22 cellular contexts compared by ENCODE assay signal in genomic region chrX:11543249-11543648, GRCh38.
DNase-seq lines count a peak whose midpoint lies in the region; ATAC-seq, FAIRE-seq and TF ChIP-seq lines count a peak whose summit lies in the region.
"Had no signal": no experiment of that assay in that cellular context is flagged by ENCODE, and none has a peak within 500 bp of the region (broad histone marks: within the 10 kb centered on the region; RNA-seq: fewer than 3 reads in every experiment).

No MANE protein-coding gene starts in this region.

- TF ChIP-seq EP300 in SK-N-SH (IDR thresholded peaks at IDR 0.05; ENCODE audit: borderline replicate concordance in 1 of 2, low read depth in 1 of 2, low read length in 1 of 2) (no peak), K562 (IDR thresholded peaks at IDR 0.05; ENCODE audit: low read length) (no peak)

- H3K27ac ChIP-seq in SK-N-SH (ENCODE audit: low read depth in 2 of 2, low read length in 1 of 2) (no peak overlapping the region), K562 (ENCODE audit: extremely low read depth, low read depth, low read length) (no peak overlapping the region)
- H3K27ac ChIP-seq: brain microvascular endothelial cell, esophagus squamous epithelium, gastrocnemius medialis, upper lobe of right lung had no signal

- no peak for TF ChIP-seq POLR2A in K562 (conservative IDR thresholded peaks at IDR 0.05)

- no peaks in the 10 kb centered on the region for H3K9me1 ChIP-seq in K562 (ENCODE audit: control insufficient read depth, insufficient read depth, low read length)

- H3K9ac ChIP-seq in SK-N-SH = no peak overlapping the region
- no peak overlapping the region for H3K9ac ChIP-seq in K562 (ENCODE audit: insufficient read depth in 1 of 2, low read depth in 2 of 2, low read length in 2 of 2)

- TF ChIP-seq CTCF in SK-N-SH (IDR thresholded peaks at IDR 0.05) = peak; percentile 20; the same call in 1 of the 2 replicates
- peak; percentile 33 for TF ChIP-seq CTCF in GM13977 (IDR thresholded peaks at IDR 0.05; ENCODE audit: extremely low read depth, insufficient read depth, missing control alignments)
- TF ChIP-seq CTCF in K562 (IDR thresholded peaks at IDR 0.05 in 2 of 3, conservative IDR thresholded peaks at IDR 0.05 in 1 of 3; ENCODE audit: insufficient read depth in 2 of 3, low read depth in 1 of 3, low read length in 3 of 3) = peak; percentile 28 to 48 (median 41); a peak in 4 of 6 replicates

- no peak overlapping the region for H3K4me2 ChIP-seq in SK-N-SH
- no peak overlapping the region for H3K4me2 ChIP-seq in K562 (ENCODE audit: insufficient read depth, low read length)

- no peaks in the 10 kb centered on the region for H3F3A ChIP-seq in SK-N-SH (replicated peaks; ENCODE audit: insufficient read depth)

- DNase-seq in SK-N-SH = no peak
- DNase-seq in GM13977 (ENCODE audit: low spot score) = no peak
- peak; percentile 2 for DNase-seq in NCI-H69 (lab: John Stamatoyannopoulos, UW)
- DNase-seq in K562 (ENCODE audit: extremely low read depth in 1 of 4, low spot score in 3 of 4) = peak in 1 of 4 experiments; percentile 14
- no peak for DNase-seq in cortex of kidney (lab: John Stamatoyannopoulos, UW)
- no peak for DNase-seq in T1000 (lab: John Stamatoyannopoulos, UW)
- DNase-seq: activated gamma-delta T cell, brain microvascular endothelial cell, COR-L47, esophagus squamous epithelium, gastrocnemius medialis, hippocampal formation, NCI-H1417 treated with DMSO at 0.1 percent for 48 hours, posterior cingulate gyrus, SHP77 treated with DMSO at 0.1 percent for 48 hours, substantia nigra, T-helper 1 cell, upper lobe of right lung had no signal

- 5% methylated on average over 1 of the region's 1 CpG for WGBS in SK-N-SH (ENCODE audit: low lambda C conversion rate)
- 0% methylated on average over 1 of the region's 1 CpG for WGBS in K562 (ENCODE audit: insufficient coverage, low coverage, missing lambda C conversion rate)

- TF ChIP-seq RAD21 in SK-N-SH (IDR thresholded peaks at IDR 0.05; ENCODE audit: low read length) = no peak
- TF ChIP-seq RAD21 in K562 (CRISPR knock-in tag; conservative IDR thresholded peaks at IDR 0.05 in 1 of 2, IDR thresholded peaks at IDR 0.05 in 1 of 2) = 0 out of 4 replicates have a peak, but pooled peaks of 1 of the 2 experiments have one; percentile 8

- H3K9me3 ChIP-seq in SK-N-SH (no peaks in the 10 kb centered on the region), K562 (replicated peaks; ENCODE audit: control insufficient read depth, insufficient read depth, low read depth, low read length) (no peaks in the 10 kb centered on the region)
- H3K9me3 ChIP-seq: esophagus squamous epithelium, gastrocnemius medialis, upper lobe of right lung had no signal

- intact Hi-C loops in K562 (cut with micrococcal nuclease) = no loop called here

- H3K4me1 ChIP-seq in SK-N-SH (ENCODE audit: control insufficient read depth in 1 of 2, insufficient read depth in 2 of 2, low read depth in 1 of 2, low read length in 1 of 2) (no peaks in the 10 kb centered on the region), K562 (replicated peaks in 1 of 2; ENCODE audit: control insufficient read depth in 2 of 2, insufficient read depth in 2 of 2, low read length in 2 of 2) (no peaks in the 10 kb centered on the region)
- H3K4me1 ChIP-seq: esophagus squamous epithelium, upper lobe of right lung had no signal

- H4K20me1 ChIP-seq in SK-N-SH (ENCODE audit: insufficient read depth) (no peaks in the 10 kb centered on the region), K562 (replicated peaks; ENCODE audit: control insufficient read depth, insufficient read depth, low read length) (no peaks in the 10 kb centered on the region)

- POLR2A ChIA-PET in SK-N-SH (lab: Yijun Ruan, JAX) (no interaction called here), K562 (lab: Yijun Ruan, JAX) (no interaction called here)

- no peaks in the 10 kb centered on the region; the same call in 1 of the 2 replicates for H3K27me3 ChIP-seq in SK-N-SH (ENCODE audit: insufficient read depth)
- no peaks in the 10 kb centered on the region for H3K27me3 ChIP-seq in K562 (ENCODE audit: control insufficient read depth in 2 of 2, insufficient read depth in 2 of 2, low read length in 2 of 2)
- H3K27me3 ChIP-seq: brain microvascular endothelial cell, esophagus squamous epithelium, gastrocnemius medialis, upper lobe of right lung had no signal

- in situ Hi-C loops in GM13977 (cut with MboI; ENCODE audit: low pct_unique_long_range_greater_than_20kb, low sequenced_read_pairs, unreplicated experiment) = loop anchor here (5.0 to 25.0 kb wide), 3 partner anchors 229 to 406 kb away; no protein-coding TSS in a partner anchor
- in situ Hi-C loops in K562 (cut with MboI) = loop anchor here (25.0 kb wide), 1 partner anchor 1356 kb away; no protein-coding TSS in a partner anchor

- no peaks in the 10 kb centered on the region for H3K9me2 ChIP-seq in SK-N-SH

- CTCF ChIA-PET in SK-N-SH (lab: Yijun Ruan, JAX) (interaction anchor here (0.8 kb wide), 1 partner anchor 215 kb away, joined by 3 read pairs; the partner anchor contains the start of gene MSL3), K562 (lab: Yijun Ruan, JAX; ENCODE audit: low intra/inter-chr PET ratio) (interaction anchor here (0.8 kb wide), 1 partner anchor 397 kb away, joined by 4 read pairs; no protein-coding TSS in a partner anchor)

- H3K4me3 ChIP-seq in SK-N-SH (ENCODE audit: low read depth in 2 of 2, low read length in 1 of 2) (no peak overlapping the region), K562 (no peak overlapping the region)
- H3K4me3 ChIP-seq: esophagus squamous epithelium, gastrocnemius medialis, upper lobe of right lung had no signal

- H2AFZ ChIP-seq in SK-N-SH (ENCODE audit: low read depth) = no peak overlapping the region
- no peak overlapping the region; the same call in 1 of the 2 replicates for H2AFZ ChIP-seq in K562 (ENCODE audit: low read depth, low read length)

- H3K36me3 ChIP-seq in SK-N-SH (replicated peaks in 1 of 2; ENCODE audit: control insufficient read depth in 1 of 2, insufficient read depth in 2 of 2, low read length in 1 of 2) = no peaks in the 10 kb centered on the region
- no peaks in the 10 kb centered on the region for H3K36me3 ChIP-seq in K562 (ENCODE audit: control insufficient read depth, insufficient read depth, low read length)
- H3K36me3 ChIP-seq: brain microvascular endothelial cell, esophagus squamous epithelium, gastrocnemius medialis, upper lobe of right lung had no signal

- H3K79me2 ChIP-seq in SK-N-SH (ENCODE audit: insufficient read depth) = no peaks in the 10 kb centered on the region
- H3K79me2 ChIP-seq in K562 (ENCODE audit: control insufficient read depth, insufficient read depth, low read length) = no peaks in the 10 kb centered on the region

- no TSS peak for BruUV-seq in K562 (replicated peaks; lab: Mats Ljungman, UMichigan)

- FAIRE-seq in K562 (lab: Jason Lieb, UNC) = no peak
- FAIRE-seq: A204.1, colon had no signal

- ATAC-seq in SK-N-SH treated with all-trans-retinoic acid at 6 μM for 48 hours = no peak
- peak; percentile 77 for ATAC-seq in K562
- no peak for ATAC-seq in HG02642 (IDR thresholded peaks at IDR 0.05; ENCODE audit: poor library complexity, unreplicated experiment)
- ATAC-seq: gastrocnemius medialis, upper lobe of right lung had no signal

TF ChIP-seq in SK-N-SH, 30 proteins besides CTCF, POLR2A, EP300 and RAD21 (continues in another document):
- TF ChIP-seq USF1 (IDR thresholded peaks at IDR 0.05; ENCODE audit: borderline replicate concordance, low read depth) = no peak
- TF ChIP-seq TCF12 (IDR thresholded peaks at IDR 0.05) = no peak
- no peak for TF ChIP-seq MAX (IDR thresholded peaks at IDR 0.05; ENCODE audit: low read depth)

TF ChIP-seq in SK-N-SH treated with all-trans-retinoic acid at 6 μM for 48 hours, 23 proteins besides CTCF, POLR2A, EP300 and RAD21 (continues in another document):
- TF ChIP-seq SNAI2 (CRISPR knock-in tag; IDR thresholded peaks at IDR 0.05) = no peak
- no peak for TF ChIP-seq ISL1 (CRISPR knock-in tag; IDR thresholded peaks at IDR 0.05)
- TF ChIP-seq ZNF565 (CRISPR knock-in tag; conservative IDR thresholded peaks at IDR 0.05; ENCODE audit: low read depth) = no peak
- TF ChIP-seq ZNF70 (CRISPR knock-in tag; IDR thresholded peaks at IDR 0.05) = no peak
- no peak for TF ChIP-seq TCF4 (CRISPR knock-in tag; IDR thresholded peaks at IDR 0.05; ENCODE audit: borderline replicate concordance)

TF ChIP-seq in K562, 482 proteins besides CTCF, POLR2A, EP300 and RAD21:
- peak; percentile 63; the same call in 1 of the 2 replicates for TF ChIP-seq CC2D1A (IDR thresholded peaks at IDR 0.05)
- TF ChIP-seq, protein P1, sequence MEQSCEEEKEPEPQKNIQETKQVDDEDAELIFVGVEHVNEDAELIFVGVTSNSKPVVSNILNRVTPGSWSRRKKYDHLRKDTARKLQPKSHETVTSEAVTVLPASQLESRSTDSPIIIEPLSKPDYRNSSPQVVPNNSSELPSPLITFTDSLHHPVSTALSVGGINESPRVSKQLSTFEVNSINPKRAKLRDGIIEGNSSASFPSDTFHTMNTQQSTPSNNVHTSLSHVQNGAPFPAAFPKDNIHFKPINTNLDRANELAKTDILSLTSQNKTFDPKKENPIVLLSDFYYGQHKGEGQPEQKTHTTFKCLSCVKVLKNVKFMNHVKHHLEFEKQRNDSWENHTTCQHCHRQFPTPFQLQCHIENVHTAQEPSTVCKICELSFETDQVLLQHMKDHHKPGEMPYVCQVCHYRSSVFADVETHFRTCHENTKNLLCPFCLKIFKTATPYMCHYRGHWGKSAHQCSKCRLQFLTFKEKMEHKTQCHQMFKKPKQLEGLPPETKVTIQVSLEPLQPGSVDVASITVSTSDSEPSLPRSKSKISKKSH (CRISPR knock-in tag; IDR thresholded peaks at IDR 0.05) = no peak

Comparison
In these comparisons a context has a peak if more than half of its experiments do, and no peak if none do; other contexts are left out.
1. Of the 27 proteins assayed by ChIP-seq in both K562 and SK-N-SH: peak only in K562: none; only in SK-N-SH: none; in both: CTCF; in neither: 25; mixed calls (peak in some experiments, not most) for 1.